ENCODE assay signal across 23 cellular contexts in genomic region chr10:19328582-19328981, GRCh38.
DNase-seq lines count a peak whose midpoint lies in the region; ATAC-seq, FAIRE-seq and TF ChIP-seq lines count a peak whose summit lies in the region.
"Had no signal": no experiment of that assay in that cellular context is flagged by ENCODE, and none has a peak within 500 bp of the region (broad histone marks: within the 10 kb centered on the region; RNA-seq: fewer than 3 reads in every experiment).

No MANE protein-coding gene starts in this region.

- no peak overlapping the region for H3K27ac ChIP-seq in HepG2 (ENCODE audit: extremely low read length, insufficient read depth, low read length)
- no peak overlapping the region for H3K27ac ChIP-seq in right lobe of liver
- H3K27ac ChIP-seq in PC-3 (ENCODE audit: low read length) = no peak overlapping the region
- H3K27ac ChIP-seq in H1 (ENCODE audit: low read depth, low read length) = no peak overlapping the region
- H3K27ac ChIP-seq: 22Rv1; A549; BLaER1 treated with 17β-estradiol and CSF1 and Interleukin-3, amounts not matched to agents 10 nM and 100 nM; C4-2B had no signal

- no peak for TF ChIP-seq POLR2A in HepG2 (IDR thresholded peaks at IDR 0.05; ENCODE audit: insufficient read depth in 1 of 2, low read depth in 2 of 2, low read length in 2 of 2)
- TF ChIP-seq POLR2A in right lobe of liver (IDR thresholded peaks at IDR 0.05) = no peak
- TF ChIP-seq POLR2A in H1 (IDR thresholded peaks at IDR 0.05; ENCODE audit: control extremely low read depth in 1 of 2, low read depth in 2 of 2, low read length in 2 of 2) = no peak

- BruUV-seq in HepG2 (replicated peaks; lab: Mats Ljungman, UMichigan) (no TSS peak), PC-3 (replicated peaks; lab: Mats Ljungman, UMichigan) (no TSS peak)

- intact Hi-C loops in HepG2 (cut with micrococcal nuclease; ENCODE audit: unreplicated experiment) (no loop called here), right lobe of liver (cut with DNase I) (no loop called here), PC-3 (cut with micrococcal nuclease) (no loop called here)

- no peak overlapping the region for H3K23ac ChIP-seq in H1 (ENCODE audit: insufficient read length)

- no peak overlapping the region for H2BK15ac ChIP-seq in H1 (ENCODE audit: low read length)

- no peak overlapping the region for H2BK5ac ChIP-seq in H1 (ENCODE audit: low read depth, low read length)

- no peak overlapping the region for H4K5ac ChIP-seq in H1 (ENCODE audit: insufficient read length, low read depth, low read length)

- H2BK20ac ChIP-seq in H1 (ENCODE audit: low read length) = no peak overlapping the region

- no peaks in the 10 kb centered on the region for H3K79me1 ChIP-seq in H1 (ENCODE audit: low read depth, low read length)

- POLR2A ChIA-PET in HepG2 (lab: Yijun Ruan, JAX) (no interaction called here), PC-3 (lab: Charles Lee; ENCODE audit: unreplicated experiment) (no interaction called here), H1 (lab: Charles Lee; ENCODE audit: partially characterized antibody) (no interaction called here)

- no peaks in the 10 kb centered on the region for H3K9me3 ChIP-seq in HepG2 (ENCODE audit: low read length)
- H3K9me3 ChIP-seq in right lobe of liver = no peaks in the 10 kb centered on the region
- H3K9me3 ChIP-seq in PC-3 (ENCODE audit: low read length) = no peaks in the 10 kb centered on the region
- H3K9me3 ChIP-seq in H1 (ENCODE audit: insufficient read depth in 2 of 2, low read depth in 1 of 2, low read length in 1 of 2) = no peaks in the 10 kb centered on the region
- H3K9me3 ChIP-seq: A549; BLaER1 treated with 17β-estradiol and CSF1 and Interleukin-3, amounts not matched to agents 10 nM and 100 nM; Caco-2 had no signal

- H3K4me1 ChIP-seq in HepG2 (ENCODE audit: insufficient read depth, low read length) (no peaks in the 10 kb centered on the region), right lobe of liver (no peaks in the 10 kb centered on the region), PC-3 (ENCODE audit: insufficient read depth, low read length) (0 out of 2 replicates have a peak, but pooled peaks cover 6% of the 10 kb centered on the region), H1 (replicated peaks in 1 of 4; ENCODE audit: control insufficient read depth in 3 of 4, insufficient read depth in 4 of 4, low read length in 3 of 4) (no peaks in the 10 kb centered on the region)
- H3K4me1 ChIP-seq: A549; BLaER1 treated with 17β-estradiol and CSF1 and Interleukin-3, amounts not matched to agents 10 nM and 100 nM; Caco-2 had no signal

- H3K4me3 ChIP-seq in HepG2 (replicated peaks in 1 of 3; ENCODE audit: insufficient read depth in 1 of 3, low read depth in 2 of 3, low read length in 3 of 3) = no peak overlapping the region
- no peak overlapping the region for H3K4me3 ChIP-seq in right lobe of liver
- H3K4me3 ChIP-seq in PC-3 (ENCODE audit: low read length) = no peak overlapping the region
- H3K4me3 ChIP-seq in H1 (ENCODE audit: extremely low read depth in 1 of 4, insufficient read depth in 2 of 4, low read depth in 3 of 4, low read length in 4 of 4) = no peak overlapping the region
- no peak overlapping the region for H3K4me3 ChIP-seq in fibroblast of the aortic adventitia (ENCODE audit: low read depth, low read length)
- H3K4me3 ChIP-seq: A549; BLaER1 treated with 17β-estradiol and CSF1 and Interleukin-3, amounts not matched to agents 10 nM and 100 nM had no signal

- no peak overlapping the region for H3K4me2 ChIP-seq in HepG2 (ENCODE audit: low read depth, low read length)
- no peak overlapping the region for H3K4me2 ChIP-seq in PC-3 (ENCODE audit: low read length)
- no peak overlapping the region for H3K4me2 ChIP-seq in H1 (ENCODE audit: insufficient read depth in 1 of 2, low read depth in 2 of 2, low read length in 2 of 2)
- H3K4me2 ChIP-seq: A549; BLaER1 treated with 17β-estradiol and CSF1 and Interleukin-3, amounts not matched to agents 10 nM and 100 nM had no signal

- H3K79me2 ChIP-seq in HepG2 (ENCODE audit: insufficient read depth, low read length) (no peaks in the 10 kb centered on the region), PC-3 (ENCODE audit: low read length) (no peaks in the 10 kb centered on the region), H1 (ENCODE audit: control insufficient read depth in 1 of 2, insufficient read depth in 2 of 2, low read length in 2 of 2) (no peaks in the 10 kb centered on the region)

- no peak overlapping the region for H2AK5ac ChIP-seq in H1 (ENCODE audit: low read depth, low read length)

- CTCF ChIA-PET in HepG2 (lab: Yijun Ruan, JAX; ENCODE audit: low intra/inter-chr PET ratio, low total read pairs) = no interaction called here
- CTCF ChIA-PET in PC-3 (lab: Charles Lee) = no interaction called here
- CTCF ChIA-PET in H1 (lab: Charles Lee; ENCODE audit: partially characterized antibody) = no interaction called here

- H3K9me2 ChIP-seq in PC-3 (replicated peaks; ENCODE audit: low read length) = no peaks in the 10 kb centered on the region

- H2BK12ac ChIP-seq in H1 (ENCODE audit: low read depth, low read length) = no peak overlapping the region

- no peaks in the 10 kb centered on the region for H3F3A ChIP-seq in PC-3 (ENCODE audit: low read length, unreplicated experiment)

- no peak overlapping the region for H4K91ac ChIP-seq in H1 (replicated peaks; ENCODE audit: insufficient read length, low read length)

- no peaks in the 10 kb centered on the region for H4K20me1 ChIP-seq in HepG2 (ENCODE audit: insufficient read depth, low read length)
- H4K20me1 ChIP-seq in PC-3 (ENCODE audit: low read length) = no peaks in the 10 kb centered on the region
- H4K20me1 ChIP-seq in H1 (replicated peaks in 1 of 2; ENCODE audit: control insufficient read depth in 1 of 2, insufficient read depth in 2 of 2, low read length in 2 of 2) = no peaks in the 10 kb centered on the region
- H4K20me1 ChIP-seq: BLaER1 treated with 17β-estradiol and CSF1 and Interleukin-3, amounts not matched to agents 10 nM and 100 nM had no signal

- H2AFZ ChIP-seq in HepG2 (ENCODE audit: low read length) (no peak overlapping the region), PC-3 (ENCODE audit: low read length) (no peak overlapping the region), H1 (ENCODE audit: low read length) (no peak overlapping the region)

- WGBS in HepG2 (ENCODE audit: low lambda C conversion rate) = 78% methylated on average over 2 of the region's 2 CpGs
- WGBS in right lobe of liver (ENCODE audit: insufficient coverage, low coverage, low lambda C conversion rate, missing lambda C conversion rate) = 73% methylated on average over 2 of the region's 2 CpGs
- 91% methylated on average over 2 of the region's 2 CpGs; no CpG with 5 or more reads in 1 of the 2 experiments for WGBS in H1 (ENCODE audit: extremely low coverage in 1 of 2, insufficient coverage in 1 of 2, insufficient read length in 1 of 2, insufficient replicate concordance in 2 of 2, low coverage in 1 of 2, low lambda C conversion rate in 2 of 2, missing lambda C conversion rate in 1 of 2), 2 experiments

- DNase-seq in HepG2 (ENCODE audit: low spot score) (no peak), right lobe of liver (no peak), PC-3 (peak; percentile 26), H1 (ENCODE audit: low read depth in 1 of 2, low spot score in 2 of 2) (no peak), fibroblast of the aortic adventitia (ENCODE audit: low read depth) (peak; percentile 9), HT-29 (ENCODE audit: low spot score) (no peak)
- DNase-seq: AML-193; Caco-2; Calu3; CD4-positive, alpha-beta T cell; CD8-positive, alpha-beta T cell; DMS79 treated with DMSO at 0.1 percent for 48 hours; GF-D8 had no signal

- no peak overlapping the region for H3K56ac ChIP-seq in H1 (replicated peaks; ENCODE audit: insufficient read length, low read depth, low read length)

- TF ChIP-seq CTCF in HepG2 (CRISPR knock-in tag; IDR thresholded peaks at IDR 0.05) = no peak
- no peak for TF ChIP-seq CTCF in right lobe of liver (IDR thresholded peaks at IDR 0.05)
- no peak for TF ChIP-seq CTCF in PC-3 (conservative IDR thresholded peaks at IDR 0.05; ENCODE audit: low read depth, low read length)
- TF ChIP-seq CTCF in H1 (IDR thresholded peaks at IDR 0.05; ENCODE audit: control extremely low read depth in 1 of 3, insufficient read depth in 1 of 3, low read depth in 1 of 3, low read length in 3 of 3) = no peak
- no peak for TF ChIP-seq CTCF in fibroblast of the aortic adventitia (IDR thresholded peaks at IDR 0.05; ENCODE audit: insufficient read depth, low read length)

- FAIRE-seq in HepG2 (lab: Jason Lieb, UNC) = no peak
- FAIRE-seq in H1 (lab: Jason Lieb, UNC) = no peak
- FAIRE-seq: A549, D721Med, G401.6, GM12891, GM19239 had no signal

- ATAC-seq in HepG2 (no peak), right lobe of liver (no peak), PC-3 (no peak), GM18858 (IDR thresholded peaks at IDR 0.05; ENCODE audit: unreplicated experiment) (no peak), HG03432 (IDR thresholded peaks at IDR 0.05; ENCODE audit: unreplicated experiment) (no peak)
- ATAC-seq: A549; CD8-positive, alpha-beta T cell had no signal

- no peaks in the 10 kb centered on the region for H3K27me3 ChIP-seq in HepG2 (ENCODE audit: control insufficient read depth in 1 of 2, insufficient read depth in 2 of 2, low read length in 2 of 2)
- H3K27me3 ChIP-seq in right lobe of liver = no peaks in the 10 kb centered on the region
- H3K27me3 ChIP-seq in PC-3 (ENCODE audit: low read length) = no peaks in the 10 kb centered on the region
- no peaks in the 10 kb centered on the region for H3K27me3 ChIP-seq in H1 (replicated peaks in 1 of 4; ENCODE audit: control insufficient read depth in 3 of 4, extremely low read depth in 1 of 4, insufficient read depth in 3 of 4, low read length in 3 of 4)
- H3K27me3 ChIP-seq: BLaER1 treated with 17β-estradiol and CSF1 and Interleukin-3, amounts not matched to agents 10 nM and 100 nM had no signal

- in situ Hi-C loops in HepG2 (cut with HindIII; ENCODE audit: extremely low pct_ligation_motif_present, low pct_unique_long_range_greater_than_20kb) = no loop called here

- H3K23me2 ChIP-seq in H1 (ENCODE audit: low read depth, low read length) = no peaks in the 10 kb centered on the region

- no peak overlapping the region for H2BK120ac ChIP-seq in H1 (replicated peaks; ENCODE audit: low read depth, low read length)

- H3K4ac ChIP-seq in H1 (replicated peaks; ENCODE audit: insufficient read length, low read depth, low read length) = no peak overlapping the region

- TF ChIP-seq EP300 in HepG2 (IDR thresholded peaks at IDR 0.05; ENCODE audit: low read depth in 2 of 2, low read length in 2 of 2) = no peak
- TF ChIP-seq EP300 in HepG2 (CRISPR knock-in tag; IDR thresholded peaks at IDR 0.05; ENCODE audit: borderline replicate concordance) = no peak
- no peak for TF ChIP-seq EP300 in H1 (IDR thresholded peaks at IDR 0.05; ENCODE audit: borderline replicate concordance in 1 of 2, low read depth in 2 of 2, low read length in 2 of 2)

- H3K9ac ChIP-seq in HepG2 (ENCODE audit: insufficient read depth, low read depth, low read length) = no peak overlapping the region
- no peak overlapping the region for H3K9ac ChIP-seq in PC-3 (ENCODE audit: low read length)
- H3K9ac ChIP-seq in H1 (replicated peaks in 1 of 4; ENCODE audit: extremely low read depth in 1 of 4, low read depth in 3 of 4, low read length in 3 of 4) = no peak overlapping the region
- H3K9ac ChIP-seq: BLaER1 treated with 17β-estradiol and CSF1 and Interleukin-3, amounts not matched to agents 10 nM and 100 nM had no signal

- no peak overlapping the region for H3K14ac ChIP-seq in H1 (ENCODE audit: insufficient read length)

- H3K18ac ChIP-seq in H1 (ENCODE audit: extremely low read depth, low read length) = no peak overlapping the region

- H4K8ac ChIP-seq in H1 (ENCODE audit: extremely low read depth, insufficient read depth, low read length) = no peak overlapping the region

- TF ChIP-seq RAD21 in HepG2 (CRISPR knock-in tag; IDR thresholded peaks at IDR 0.05) (no peak), H1 (IDR thresholded peaks at IDR 0.05 in 1 of 2, conservative IDR thresholded peaks at IDR 0.05 in 1 of 2; ENCODE audit: low read depth in 2 of 2, low read length in 2 of 2) (no peak)

- H3K36me3 ChIP-seq in HepG2 (replicated peaks in 1 of 2; ENCODE audit: control insufficient read depth in 1 of 2, insufficient read depth in 2 of 2, low read length in 2 of 2) = 0 out of 5 replicates have a peak, but pooled peaks cover 0 to 3% of the 10 kb centered on the region in 2 experiments
- H3K36me3 ChIP-seq in right lobe of liver = no peaks in the 10 kb centered on the region
- no peaks in the 10 kb centered on the region for H3K36me3 ChIP-seq in PC-3 (ENCODE audit: low read depth, low read length)
- H3K36me3 ChIP-seq in H1 (ENCODE audit: control insufficient read depth in 2 of 4, insufficient read depth in 4 of 4, low read length in 3 of 4) = no peaks in the 10 kb centered on the region
- H3K36me3 ChIP-seq: BLaER1 treated with 17β-estradiol and CSF1 and Interleukin-3, amounts not matched to agents 10 nM and 100 nM had no signal

Comparison
In these comparisons a context has a peak if more than half of its experiments do, and no peak if none do; other contexts are left out.
1. DNase-seq: peak in PC-3 (single experiment) and fibroblast of the aortic adventitia (single experiment); none in HepG2 (single experiment), right lobe of liver (0 of 3), H1 (0 of 2) and HT-29 (single experiment).
2. Of the 41 proteins assayed by ChIP-seq in both HepG2 and H1: peak only in HepG2: none; only in H1: none; in both: CEBPB; in neither: 40.